ENCODE assay signal across 12 cellular contexts in the genomic region with DNA sequence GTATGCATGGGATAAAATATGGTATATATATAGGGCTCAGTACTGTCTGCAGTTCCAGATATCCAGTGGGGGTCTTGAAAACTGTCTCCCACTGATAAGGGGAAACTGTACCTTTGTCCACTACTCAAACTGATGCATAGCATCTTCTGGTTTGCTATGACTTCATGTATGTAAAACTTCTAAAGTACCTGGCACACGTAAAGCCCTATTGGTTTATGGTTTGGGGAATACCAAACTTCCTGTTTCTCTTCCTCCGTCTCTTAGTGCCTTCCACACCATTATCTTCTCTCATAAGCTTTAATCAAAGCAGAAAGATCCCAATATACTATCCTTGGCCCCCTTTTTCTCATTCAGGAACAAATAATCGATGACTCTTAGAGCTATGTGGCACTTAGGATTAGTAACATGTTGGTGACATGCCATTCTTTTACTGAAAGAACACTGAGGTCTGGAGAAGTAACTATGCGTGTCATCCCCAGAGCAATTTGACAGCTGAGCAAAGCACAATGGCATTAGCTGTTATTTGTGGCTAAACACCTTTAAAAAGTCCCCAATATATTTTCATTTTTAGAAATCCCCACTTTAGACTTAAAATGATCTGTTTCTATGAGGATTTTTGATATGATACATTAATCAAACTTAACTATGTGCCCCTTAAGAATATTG. TPM values are rescaled to one million over a fixed set of nuclear protein-coding genes. Genes with fewer than 3 reads are reported as not detected.
DNase-seq lines count a peak whose midpoint lies in the region; ATAC-seq lines count a peak whose summit lies in the region.
"Not testable (repeated sequence)": the region's sequence is repeated elsewhere in the genome, so short reads cannot be mapped to it uniquely, and the experiment has no call there.
"Had no signal": no experiment of that assay in that cellular context is flagged by ENCODE, and none has a peak within 500 bp of the region (broad histone marks: within the 10 kb centered on the region; RNA-seq: fewer than 3 reads in every experiment).

No MANE protein-coding gene starts in this region.

- peaks cover 31 to 42% (median 34%) of the 10 kb centered on the region in 3 donors for H3K4me1 Mint-ChIP-seq in naive B cell

- not testable (repeated sequence) for H3K36me3 Mint-ChIP-seq in naive B cell

- H3K9me3 Mint-ChIP-seq in naive B cell: not testable (repeated sequence)

- H3K4me3 Mint-ChIP-seq in naive B cell: not testable (repeated sequence)

- peak overlapping the region in 1 of 6 donors; percentile 94 for H3K27ac Mint-ChIP-seq in naive B cell

- peak; percentile 57 for ATAC-seq in GM18511 (IDR thresholded peaks at IDR 0.05; ENCODE audit: unreplicated experiment)
- peak; percentile 41 for ATAC-seq in GM19043 (IDR thresholded peaks at IDR 0.05; ENCODE audit: low read depth, unreplicated experiment)
- peak; percentile 48 for ATAC-seq in GM21367 (IDR thresholded peaks at IDR 0.05; ENCODE audit: unreplicated experiment)
- ATAC-seq in GM21825 (IDR thresholded peaks at IDR 0.05; ENCODE audit: unreplicated experiment): peak; percentile 55
- peak; percentile 57 for ATAC-seq in HG02938 (IDR thresholded peaks at IDR 0.05; ENCODE audit: unreplicated experiment)
- peak; percentile 44 for ATAC-seq in HG03135 (IDR thresholded peaks at IDR 0.05; ENCODE audit: unreplicated experiment)
- ATAC-seq in HG03520 (IDR thresholded peaks at IDR 0.05; ENCODE audit: unreplicated experiment): peak; percentile 54
- ATAC-seq in naive B cell (ENCODE audit: low read depth in 2 of 2): peak; percentile 91 to 92

- DNase-seq in naive B cell: not testable (repeated sequence)

- H3K27me3 Mint-ChIP-seq in naive B cell: not testable (repeated sequence)

RNA-seq across cellular contexts. Expression of gene OR2T2, which starts 3.1 kb away (rescaled TPM):
- under 1 TPM in 3 of 6 donors, not detected in 3; 0.19 to 0.71 (median 0.53) TPM for polyA plus RNA-seq in naive B cell (ENCODE audit: low read depth in 6 of 6)
- polyA plus RNA-seq: AG04450, CD14-positive monocyte, heart left ventricle, spleen had no signal

RNA-seq across cellular contexts. Expression of gene OR2T3, which starts 24.6 kb away (rescaled TPM):
- under 1 TPM in 2 of 6 donors, not detected in 4; 0.32 to 0.59 TPM for polyA plus RNA-seq in naive B cell (ENCODE audit: low read depth in 6 of 6)
- polyA plus RNA-seq: AG04450, CD14-positive monocyte, heart left ventricle, spleen had no signal

RNA-seq across cellular contexts. Expression of gene OR2T5, which starts 39.8 kb away (rescaled TPM):
- not detected for polyA plus RNA-seq in naive B cell (ENCODE audit: low read depth in 6 of 6)
- polyA plus RNA-seq: AG04450, CD14-positive monocyte, heart left ventricle, spleen had no signal

RNA-seq across cellular contexts. Expression of gene OR2T1, which starts 45.7 kb away (rescaled TPM):
- polyA plus RNA-seq in naive B cell (ENCODE audit: low read depth in 6 of 6): not detected
- polyA plus RNA-seq: AG04450, CD14-positive monocyte, heart left ventricle, spleen had no signal

RNA-seq across cellular contexts. Expression of gene OR2G6, which starts 59.3 kb away (rescaled TPM):
- polyA plus RNA-seq in naive B cell (ENCODE audit: low read depth in 6 of 6): under 1 TPM in 4 of 6 donors, not detected in 2; 0.19 to 0.80 (median 0.49) TPM
- polyA plus RNA-seq: AG04450, CD14-positive monocyte, heart left ventricle, spleen had no signal

Comparison
In these comparisons a context has a peak if more than half of its experiments do, and no peak if none do; other contexts are left out.
1. ATAC-seq: peak in every context shown above with its lines; median percentile 92 in naive B cell; 57 in GM18511; 57 in HG02938; 55 in GM21825; 54 in HG03520; 48 in GM21367; 44 in HG03135; 41 in GM19043.